Comparison of ENCODE assay signal across 10 cellular contexts in the genomic region with DNA sequence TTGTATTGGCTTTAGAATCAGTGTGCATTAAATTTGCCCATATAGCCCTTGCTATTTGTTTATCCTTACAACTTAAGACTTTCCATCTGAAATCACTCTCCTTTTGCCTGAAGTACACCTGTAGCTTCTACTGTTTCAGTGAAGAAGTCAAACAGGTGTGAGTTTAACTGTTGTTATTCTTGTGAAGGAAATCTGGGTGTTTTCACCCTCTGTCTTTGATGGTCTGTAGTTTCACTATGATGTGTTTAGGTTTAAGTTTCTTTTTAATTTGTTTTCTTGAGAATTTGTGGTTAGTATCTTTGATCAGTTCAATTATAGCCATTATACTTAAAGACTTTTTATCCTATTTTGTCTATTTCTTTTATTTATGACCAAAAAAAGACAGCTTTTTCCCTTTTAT.
DNase-seq lines count a peak whose midpoint lies in the region; ATAC-seq lines count a peak whose summit lies in the region.
"Had no signal": no experiment of that assay in that cellular context is flagged by ENCODE, and none has a peak within 500 bp of the region (broad histone marks: within the 10 kb centered on the region; RNA-seq: fewer than 3 reads in every experiment).

No MANE protein-coding gene starts in this region.

- no peaks in the 10 kb centered on the region for H3K9me3 Mint-ChIP-seq in activated CD8-positive, alpha-beta T cell treated with anti-CD3 and anti-CD28 coated beads, Interleukin-2, amount 10 ng/mL, durations not matched to agents 7 days and 5 days (ENCODE audit: insufficient read depth)
- H3K9me3 Mint-ChIP-seq: central memory CD8-positive, alpha-beta T cell had no signal

- ATAC-seq in GM18861 (IDR thresholded peaks at IDR 0.05; ENCODE audit: unreplicated experiment) (peak; percentile 61), GM21423 (IDR thresholded peaks at IDR 0.05; ENCODE audit: unreplicated experiment) (peak; percentile 71), HG03139 (IDR thresholded peaks at IDR 0.05; ENCODE audit: unreplicated experiment) (peak; percentile 58)
- ATAC-seq in activated CD8-positive, alpha-beta T cell treated with anti-CD3 and anti-CD28 coated beads, Interleukin-2, amount 10 ng/mL, durations not matched to agents 7 days and 5 days: peak; percentile 49
- ATAC-seq: gastrocnemius medialis had no signal

- CTCF ChIA-PET in activated CD8-positive, alpha-beta T cell treated with anti-CD3 and anti-CD28 coated beads, Interleukin-2, amount 10 ng/mL, durations not matched to agents 7 days and 5 days (lab: Charles Lee): interaction anchor here (1.1 kb wide), 1 partner anchor 9 kb away, joined by 3 read pairs; no protein-coding TSS in a partner anchor

- H3K4me1 Mint-ChIP-seq in activated CD8-positive, alpha-beta T cell treated with anti-CD3 and anti-CD28 coated beads, Interleukin-2, amount 10 ng/mL, durations not matched to agents 7 days and 5 days (ENCODE audit: low read depth): peaks cover 11% of the 10 kb centered on the region

- no peak for DNase-seq in activated CD8-positive, alpha-beta T cell treated with anti-CD3 and anti-CD28 coated beads, Interleukin-2, amount 10 ng/mL, durations not matched to agents 7 days and 5 days
- no peak for DNase-seq in effector CD4-positive, alpha-beta T cell
- no peak for DNase-seq in SW 1271 (lab: John Stamatoyannopoulos, UW)
- no peak for DNase-seq in activated CD8-positive, alpha-beta memory T cell treated with anti-CD3 and anti-CD28 coated beads, Interleukin-2, amount 50 U/mL, for 48 hours
- DNase-seq: gastrocnemius medialis, midbrain had no signal

- H3K27ac Mint-ChIP-seq in activated CD8-positive, alpha-beta T cell treated with anti-CD3 and anti-CD28 coated beads, Interleukin-2, amount 10 ng/mL, durations not matched to agents 7 days and 5 days: no peak overlapping the region

- H3K4me3 Mint-ChIP-seq in activated CD8-positive, alpha-beta T cell treated with anti-CD3 and anti-CD28 coated beads, Interleukin-2, amount 10 ng/mL, durations not matched to agents 7 days and 5 days: no peak overlapping the region
- H3K4me3 Mint-ChIP-seq: central memory CD8-positive, alpha-beta T cell had no signal

- no peaks in the 10 kb centered on the region for H3K27me3 Mint-ChIP-seq in activated CD8-positive, alpha-beta T cell treated with anti-CD3 and anti-CD28 coated beads, Interleukin-2, amount 10 ng/mL, durations not matched to agents 7 days and 5 days (ENCODE audit: low read depth)
- H3K27me3 Mint-ChIP-seq: central memory CD8-positive, alpha-beta T cell had no signal

- H3K36me3 Mint-ChIP-seq in activated CD8-positive, alpha-beta T cell treated with anti-CD3 and anti-CD28 coated beads, Interleukin-2, amount 10 ng/mL, durations not matched to agents 7 days and 5 days (ENCODE audit: low read depth): peaks cover 11% of the 10 kb centered on the region

- POLR2A ChIA-PET in activated CD8-positive, alpha-beta T cell treated with anti-CD3 and anti-CD28 coated beads, Interleukin-2, amount 10 ng/mL, durations not matched to agents 7 days and 5 days (lab: Charles Lee): no interaction called here
